In genomic region chr22:50516068-50516467, GRCh38 we compare ENCODE assay signal across 19 cellular contexts. TPM values are rescaled to one million over a fixed set of nuclear protein-coding genes. Genes with fewer than 3 reads are reported as not detected.
A peak's percentile ranks its signal among the peaks of the same experiment; 100 is the strongest.
DNase-seq lines count a peak whose midpoint lies in the region; ATAC-seq and TF ChIP-seq lines count a peak whose summit lies in the region.
"Had no signal": no experiment of that assay in that cellular context is flagged by ENCODE, and none has a peak within 500 bp of the region (broad histone marks: within the 10 kb centered on the region; RNA-seq: fewer than 3 reads in every experiment).

No MANE protein-coding gene starts in this region.

- peak; percentile 45 to 73 for DNase-seq in T47D (ENCODE audit: low read depth in 1 of 2, low spot score in 1 of 2)
- no peak for DNase-seq in mammary epithelial cell
- no peak for DNase-seq in NT2/D1 (ENCODE audit: low read depth, low spot score)
- DNase-seq in islet precursor cell: peak; percentile 57
- no peak for DNase-seq in mesenteric fat pad (ENCODE audit: low spot score)
- DNase-seq in NCI-H1436 treated with DMSO at 0.1 percent for 48 hours (lab: John Stamatoyannopoulos, UW): no peak
- DNase-seq: C1 segment of cervical spinal cord; CD4-positive, CD25-positive, alpha-beta regulatory T cell; CD8-positive, alpha-beta memory T cell; COR-L47; DMS 273 treated with DMSO at 0.1 percent for 48 hours; DMS53; GDM1; GOT3; H9 had no signal

- H3K27me3 ChIP-seq in mammary epithelial cell (ENCODE audit: insufficient read depth, low read length): no peaks in the 10 kb centered on the region
- no peaks in the 10 kb centered on the region for H3K27me3 ChIP-seq in NT2/D1 (ENCODE audit: insufficient read depth, insufficient read length)

- no peak overlapping the region for H3K27ac ChIP-seq in mammary epithelial cell (ENCODE audit: insufficient read depth, low read depth, low read length)
- H3K27ac ChIP-seq: 22Rv1, A549 had no signal

- in situ Hi-C loops in T47D (cut with HindIII; ENCODE audit: low pct_unique_long_range_greater_than_20kb, low sequenced_read_pairs) (no loop called here), mammary epithelial cell (cut with MboI; ENCODE audit: low sequenced_read_pairs in 2 of 2) (no loop called here)

- intact Hi-C loops in mammary epithelial cell (cut with micrococcal nuclease): no loop called here

- dilution Hi-C loops in mammary epithelial cell (cut with HindIII; ENCODE audit: low sequenced_read_pairs): no loop called here

- H3K4me2 ChIP-seq in mammary epithelial cell (ENCODE audit: insufficient read depth, low read depth, low read length): no peak overlapping the region
- H3K4me2 ChIP-seq: A549 had no signal

- peaks cover 51% of the 10 kb centered on the region for H3K79me2 ChIP-seq in mammary epithelial cell (ENCODE audit: insufficient read depth, low read length)

- no peaks in the 10 kb centered on the region for H3K4me1 ChIP-seq in mammary epithelial cell (ENCODE audit: insufficient read depth, low read length)
- H3K4me1 ChIP-seq in NT2/D1 (ENCODE audit: insufficient read depth, insufficient read length): no peaks in the 10 kb centered on the region
- H3K4me1 ChIP-seq: A549 had no signal

- peaks cover 5% of the 10 kb centered on the region for H3K36me3 ChIP-seq in mammary epithelial cell (ENCODE audit: insufficient read depth, low read length)
- peaks cover 56% of the 10 kb centered on the region for H3K36me3 ChIP-seq in NT2/D1 (ENCODE audit: insufficient read depth, insufficient read length, low read length)

- no peak overlapping the region for H3K9ac ChIP-seq in mammary epithelial cell (ENCODE audit: insufficient read depth, low read length)
- H3K9ac ChIP-seq in NT2/D1 (ENCODE audit: insufficient read length, low read depth): peak overlapping the region; percentile 50

- CTCF ChIA-PET in mammary epithelial cell (lab: Charles Lee; ENCODE audit: low non-redundant PET): no interaction called here

- ATAC-seq in GM21717 (IDR thresholded peaks at IDR 0.05; ENCODE audit: unreplicated experiment) (no peak), GM18861 (IDR thresholded peaks at IDR 0.05; ENCODE audit: unreplicated experiment) (no peak)
- ATAC-seq: A549 had no signal

- H3K9me3 ChIP-seq in mammary epithelial cell (replicated peaks; ENCODE audit: insufficient read depth, low read length) (no peaks in the 10 kb centered on the region), NT2/D1 (ENCODE audit: insufficient read depth, low read length) (no peaks in the 10 kb centered on the region)
- H3K9me3 ChIP-seq: A549 had no signal

- no peaks in the 10 kb centered on the region for H4K20me1 ChIP-seq in mammary epithelial cell (ENCODE audit: insufficient read depth, low read length)

- H3K4me3 ChIP-seq in mammary epithelial cell (replicated peaks in 1 of 3; ENCODE audit: insufficient read depth in 1 of 3, low read depth in 2 of 3, low read length in 3 of 3) (no peak overlapping the region), NT2/D1 (ENCODE audit: insufficient read length, low read depth) (no peak overlapping the region)
- H3K4me3 ChIP-seq: A549 had no signal

- BruUV-seq in mammary epithelial cell (replicated peaks; lab: Mats Ljungman, UMichigan): no TSS peak

- H2AFZ ChIP-seq in mammary epithelial cell (ENCODE audit: low read depth, low read length): no peak overlapping the region

- no peak for TF ChIP-seq CTCF in mammary epithelial cell (conservative IDR thresholded peaks at IDR 0.05 in 1 of 2, IDR thresholded peaks at IDR 0.05 in 1 of 2; ENCODE audit: extremely low read depth in 1 of 2, insufficient read depth in 1 of 2, low read depth in 1 of 2, low read length in 2 of 2)

- 97% methylated on average over 8 of the region's 8 CpGs for WGBS in mammary epithelial cell (ENCODE audit: low coverage, missing lambda C conversion rate)

RNA-seq across cellular contexts. Expression of gene NCAPH2, which starts 8.0 kb away (rescaled TPM):
- 10 to 100 TPM; 18.2 to 41.0 TPM for total RNA-seq in mammary epithelial cell
- polyA plus RNA-seq in mammary epithelial cell: 33.3 TPM
- polyA minus RNA-seq in mammary epithelial cell: 56.4 TPM
- total RNA-seq in mesenteric fat pad: 25.0 TPM

RNA-seq across cellular contexts. Expression of gene LMF2, which starts 8.6 kb away (rescaled TPM):
- total RNA-seq in mammary epithelial cell: 10 to 100 TPM; 47.8 to 84.8 TPM
- polyA plus RNA-seq in mammary epithelial cell: 50.3 TPM
- polyA minus RNA-seq in mammary epithelial cell: 9.1 TPM
- total RNA-seq in mesenteric fat pad: 57.1 TPM

RNA-seq across cellular contexts. Expression of gene SCO2, which starts 9.3 kb away (rescaled TPM):
- total RNA-seq in mammary epithelial cell (1 to 10 TPM; 2.8 to 6.6 TPM), mesenteric fat pad (9.6 TPM)
- polyA plus RNA-seq in mammary epithelial cell: 2.3 TPM
- not detected for polyA minus RNA-seq in mammary epithelial cell

RNA-seq across cellular contexts. Expression of gene TYMP, which starts 13.7 kb away (rescaled TPM):
- total RNA-seq in mammary epithelial cell: 10 to 100 TPM in 1 of 2 donors, 1 to 10 TPM in 1; 4.9 to 45.5 TPM
- polyA plus RNA-seq in mammary epithelial cell: 2.1 TPM
- polyA minus RNA-seq in mammary epithelial cell: not detected
- 165 TPM for total RNA-seq in mesenteric fat pad

RNA-seq across cellular contexts. Expression of gene MIOX, which starts 29.4 kb away (rescaled TPM):
- total RNA-seq in mammary epithelial cell: not detected
- polyA plus RNA-seq in mammary epithelial cell: not detected
- not detected for polyA minus RNA-seq in mammary epithelial cell
- not detected for total RNA-seq in mesenteric fat pad
- total RNA-seq: CD4-positive, CD25-positive, alpha-beta regulatory T cell had no signal
- polyA plus RNA-seq: CD4-positive, CD25-positive, alpha-beta regulatory T cell; CD8-positive, alpha-beta memory T cell had no signal

Comparison
In these comparisons a context has a peak if more than half of its experiments do, and no peak if none do; other contexts are left out.
1. DNase-seq: peak in T47D (2 of 2) and islet precursor cell (single experiment); none in mammary epithelial cell (single experiment), NT2/D1 (single experiment), mesenteric fat pad (single experiment) and NCI-H1436 treated with DMSO at 0.1 percent for 48 hours (single experiment).